In genomic region chr7:44618754-44619153, GRCh38 we compare ENCODE assay signal across 11 cellular contexts. TPM values are rescaled to one million over a fixed set of nuclear protein-coding genes. Genes with fewer than 3 reads are reported as not detected.
A peak's percentile ranks its signal among the peaks of the same experiment; 100 is the strongest.
DNase-seq lines count a peak whose midpoint lies in the region; ATAC-seq and TF ChIP-seq lines count a peak whose summit lies in the region.
"Had no signal": no experiment of that assay in that cellular context is flagged by ENCODE, and none has a peak within 500 bp of the region (broad histone marks: within the 10 kb centered on the region; RNA-seq: fewer than 3 reads in every experiment).

No MANE protein-coding gene starts in this region.

- H3K4me3 Mint-ChIP-seq in T-cell = peak overlapping the region in 1 of 3 donors; percentile 53
- H3K4me3 Mint-ChIP-seq in stimulated activated effector memory CD8-positive, alpha-beta T cell treated with anti-CD3 and anti-CD28 coated beads, Interleukin-12 subunit alpha, Interleukin-12 subunit beta, amount 100 ng/mL, for 72 hours = peak overlapping the region; percentile 42

- no peak for TF ChIP-seq POLR2A in esophagus squamous epithelium (IDR thresholded peaks at IDR 0.05)

- 26 to 31% methylated on average over 3 of the region's 3 CpGs for WGBS in esophagus squamous epithelium, 2 donors

- H3K9me3 ChIP-seq in esophagus squamous epithelium = no peaks in the 10 kb centered on the region

- CTCF ChIA-PET in T-cell (lab: Charles Lee) = no interaction called here

- H3K36me3 Mint-ChIP-seq in T-cell = peaks cover 29% of the 10 kb centered on the region
- peaks cover 16% of the 10 kb centered on the region for H3K36me3 Mint-ChIP-seq in stimulated activated effector memory CD8-positive, alpha-beta T cell treated with anti-CD3 and anti-CD28 coated beads, Interleukin-12 subunit alpha, Interleukin-12 subunit beta, amount 100 ng/mL, for 72 hours

- H3K27ac Mint-ChIP-seq in T-cell = peak overlapping the region; percentile 78 to 84
- H3K27ac Mint-ChIP-seq in stimulated activated effector memory CD8-positive, alpha-beta T cell treated with anti-CD3 and anti-CD28 coated beads, Interleukin-12 subunit alpha, Interleukin-12 subunit beta, amount 100 ng/mL, for 72 hours = peak overlapping the region; percentile 80

- H3K27me3 Mint-ChIP-seq in T-cell = no peaks in the 10 kb centered on the region

- H3K9me3 Mint-ChIP-seq in T-cell = no peaks in the 10 kb centered on the region
- H3K9me3 Mint-ChIP-seq in stimulated activated effector memory CD8-positive, alpha-beta T cell treated with anti-CD3 and anti-CD28 coated beads, Interleukin-12 subunit alpha, Interleukin-12 subunit beta, amount 100 ng/mL, for 72 hours = peaks cover 2% of the 10 kb centered on the region

- peak overlapping the region; percentile 18 to 80 (median 65) for H3K27ac ChIP-seq in esophagus squamous epithelium

- peaks cover 18 to 96% (median 56%) of the 10 kb centered on the region in 3 donors for H3K4me1 ChIP-seq in esophagus squamous epithelium

- intact Hi-C loops in esophagus squamous epithelium (cut with DNase I) = no loop called here

- POLR2A ChIA-PET in T-cell (lab: Charles Lee) = no interaction called here

- peaks cover 87 to 92% (median 90%) of the 10 kb centered on the region in 3 donors for H3K4me1 Mint-ChIP-seq in T-cell
- H3K4me1 Mint-ChIP-seq in stimulated activated effector memory CD8-positive, alpha-beta T cell treated with anti-CD3 and anti-CD28 coated beads, Interleukin-12 subunit alpha, Interleukin-12 subunit beta, amount 100 ng/mL, for 72 hours = peaks cover 87% of the 10 kb centered on the region

- no peak overlapping the region for H3K4me3 ChIP-seq in esophagus squamous epithelium

- no peaks in the 10 kb centered on the region for H3K36me3 ChIP-seq in esophagus squamous epithelium

- TF ChIP-seq CTCF in esophagus squamous epithelium (IDR thresholded peaks at IDR 0.05) = no peak

- no peaks in the 10 kb centered on the region for H3K27me3 ChIP-seq in esophagus squamous epithelium

- peak in 1 of 4 experiments; percentile 62 for ATAC-seq in T-cell (replicated peaks in 1 of 4)
- peak; percentile 6 for ATAC-seq in stimulated activated effector memory CD8-positive, alpha-beta T cell treated with anti-CD3 and anti-CD28 coated beads, Interleukin-12 subunit alpha, Interleukin-12 subunit beta, amount 100 ng/mL, for 72 hours

- peak; percentile 52 for DNase-seq in activated naive CD4-positive, alpha-beta T cell treated with Interleukin-2 at 50 U/mL for 16 hours
- no peak for DNase-seq in activated naive CD4-positive, alpha-beta T cell (lab: John Stamatoyannopoulos, UW)
- DNase-seq in T-cell (peak in 1 of 34 experiments; percentile 21), esophagus squamous epithelium (lab: John Stamatoyannopoulos, UW) (no peak), NCI-H446 treated with DMSO at 0.1 percent for 48 hours (lab: John Stamatoyannopoulos, UW) (no peak), NCI-H1417 treated with DMSO at 0.1 percent for 48 hours (lab: John Stamatoyannopoulos, UW) (no peak), iPS-NIHi7 (ENCODE audit: extremely low spot score) (no peak)
- no peak for DNase-seq in stimulated activated effector memory CD8-positive, alpha-beta T cell treated with anti-CD3 and anti-CD28 coated beads, Interleukin-12 subunit alpha, Interleukin-12 subunit beta, amount 100 ng/mL, for 72 hours (ENCODE audit: low spot score in 2 of 2)
- DNase-seq: activated CD8-positive, alpha-beta memory T cell treated with anti-CD3 and anti-CD28 coated beads for 24 hours; OCI-M1; stimulated activated CD4-positive, alpha-beta T cell treated with anti-CD3 and anti-CD28 coated beads, Interleukin-2, amount 100 ng/mL, for 24 hours had no signal

RNA-seq across cellular contexts. Expression of gene OGDH, which starts 12.3 kb away (rescaled TPM):
- total RNA-seq in T-cell (100 to 1,000 TPM in 3 of 5 donors, 10 to 100 TPM in 2; 58.9 to 113 (median 108) TPM), esophagus squamous epithelium (100 to 1,000 TPM in 1 of 4 donors, 10 to 100 TPM in 3; 68.9 to 102 (median 89.5) TPM)

RNA-seq across cellular contexts. Expression of gene TMED4, which starts 36.7 kb away (rescaled TPM):
- total RNA-seq in T-cell (100 to 1,000 TPM in 1 of 5 donors, 10 to 100 TPM in 4; 84.5 to 106 (median 93.1) TPM), esophagus squamous epithelium (100 to 1,000 TPM in 2 of 4 donors, 10 to 100 TPM in 2; 68.0 to 123 (median 102) TPM)

RNA-seq across cellular contexts. Expression of gene DDX56, which starts 45.0 kb away (rescaled TPM):
- total RNA-seq in T-cell = 100 to 1,000 TPM in 4 of 5 donors, 10 to 100 TPM in 1; 97.5 to 118 (median 107) TPM
- total RNA-seq in esophagus squamous epithelium = 10 to 100 TPM; 34.1 to 69.6 (median 50.0) TPM
